8 cellular contexts compared by ENCODE assay signal in genomic region chr9:95515272-95516113, GRCh38. TPM values are rescaled to one million over a fixed set of nuclear protein-coding genes. Genes with fewer than 3 reads are reported as not detected.
DNase-seq lines count a peak whose midpoint lies in the region; ATAC-seq, FAIRE-seq and TF ChIP-seq lines count a peak whose summit lies in the region.

No MANE protein-coding gene starts in this region.

- H3K9ac ChIP-seq in adipocyte (ENCODE audit: low read length) (peak overlapping the region; percentile 17), kidney (ENCODE audit: low read length in 2 of 2) (no peak overlapping the region)

- H3K4me3 ChIP-seq in GM08714 (ENCODE audit: low read length) (peak overlapping the region; percentile 24; the same call in 1 of the 2 replicates), adipocyte (ENCODE audit: low read length) (peak overlapping the region; percentile 71), kidney (ENCODE audit: low read length in 2 of 2) (peak overlapping the region; percentile 15 to 54)

- DNase-seq in NCI-H524 (lab: John Stamatoyannopoulos, UW) (peak; percentile 34 to 71), adipocyte (ENCODE audit: low read depth) (peak; percentile 39), kidney (peak; percentile 70), KBM-7 (no peak), mesenteric fat pad (ENCODE audit: low spot score) (no peak)
- peak; percentile 51 for DNase-seq in stimulated activated naive CD8-positive, alpha-beta T cell treated with anti-CD3 and anti-CD28 coated beads, Interleukin-15, Interleukin-2, amounts not matched to agents 100 U/mL and 50 U/mL, for 24 hours

- H3K9me3 ChIP-seq in adipocyte (ENCODE audit: control insufficient read depth, low read length) = peaks cover 18% of the 10 kb centered on the region
- H3K9me3 ChIP-seq in kidney (ENCODE audit: control insufficient read depth in 1 of 2, low read length in 2 of 2) = no peaks in the 10 kb centered on the region

- ATAC-seq in stimulated activated naive CD8-positive, alpha-beta T cell treated with anti-CD3 and anti-CD28 coated beads, Interleukin-15, Interleukin-2, amounts not matched to agents 100 U/mL and 50 U/mL, for 24 hours = no peak
- no peak for ATAC-seq in GM19397 (IDR thresholded peaks at IDR 0.05; ENCODE audit: unreplicated experiment)

- no peaks in the 10 kb centered on the region for H3K36me3 ChIP-seq in adipocyte (ENCODE audit: control insufficient read depth, insufficient read depth, low read length, severe bottlenecking)
- H3K36me3 ChIP-seq in kidney (ENCODE audit: control insufficient read depth in 1 of 2, insufficient read depth in 2 of 2, low read length in 2 of 2) = no peaks in the 10 kb centered on the region

- intact Hi-C loops in kidney (cut with DNase I) = no loop called here

- TF ChIP-seq CTCF in kidney (IDR thresholded peaks at IDR 0.05; ENCODE audit: borderline replicate concordance, extremely low read depth, insufficient read depth) = no peak

- no peak overlapping the region for H3K27ac ChIP-seq in kidney (ENCODE audit: low read depth in 2 of 2, low read length in 2 of 2)

- H3K4me1 ChIP-seq in adipocyte (ENCODE audit: control insufficient read depth, insufficient read depth, low read length) (peaks cover 21% of the 10 kb centered on the region), kidney (ENCODE audit: control insufficient read depth in 1 of 2, insufficient read depth in 1 of 2, low read depth in 1 of 2, low read length in 2 of 2) (peaks cover 0 to 16% of the 10 kb centered on the region in 2 donors)

- H3K27me3 ChIP-seq in adipocyte (replicated peaks; ENCODE audit: control insufficient read depth, insufficient read depth, low read length) = peaks cover 7% of the 10 kb centered on the region

- in situ Hi-C loops in KBM-7 (cut with MboI; ENCODE audit: low pct_unique_long_range_greater_than_20kb, low sequenced_read_pairs) = no loop called here

- no peak for FAIRE-seq in kidney (lab: Jason Lieb, UNC)

RNA-seq across cellular contexts. Expression of gene PTCH1, which starts 1.3 kb away (rescaled TPM):
- 37.2 TPM for total RNA-seq in kidney
- polyA plus RNA-seq in kidney (ENCODE audit: insufficient read depth, low read depth, low replicate concordance) = 2.6 TPM
- 12.5 TPM for total RNA-seq in mesenteric fat pad

Comparison
In these comparisons a context has a peak if more than half of its experiments do, and no peak if none do; other contexts are left out.
1. DNase-seq: peak in NCI-H524 (2 of 2), adipocyte (single experiment), kidney (single experiment) and stimulated activated naive CD8-positive, alpha-beta T cell treated with anti-CD3 and anti-CD28 coated beads, Interleukin-15, Interleukin-2, amounts not matched to agents 100 U/mL and 50 U/mL, for 24 hours (single experiment); none in KBM-7 (single experiment) and mesenteric fat pad (single experiment).
2. Peak in every context shown above with its lines, with median percentiles within 50 percentile points of each other: H3K4me3 ChIP-seq.